23 cellular contexts compared by ENCODE assay signal in genomic region chr7:1246170-1246870, GRCh38. TPM values are rescaled to one million over a fixed set of nuclear protein-coding genes. Genes with fewer than 3 reads are reported as not detected.
DNase-seq lines count a peak whose midpoint lies in the region; ATAC-seq and TF ChIP-seq lines count a peak whose summit lies in the region.
"Had no signal": no experiment of that assay in that cellular context is flagged by ENCODE, and none has a peak within 500 bp of the region (broad histone marks: within the 10 kb centered on the region; RNA-seq: fewer than 3 reads in every experiment).

No MANE protein-coding gene starts in this region.

- H3K36me3 ChIP-seq in neural progenitor cell: no peaks in the 10 kb centered on the region
- H3K36me3 ChIP-seq: lower lobe of right lung, vagina had no signal

- no peak for TF ChIP-seq CTCF in neural progenitor cell (IDR thresholded peaks at IDR 0.05)

- H3K4me1 ChIP-seq in neural progenitor cell: peaks cover 29% of the 10 kb centered on the region

- H3K79me2 ChIP-seq in neural progenitor cell (ENCODE audit: low read depth): no peaks in the 10 kb centered on the region

- no peak overlapping the region for H3K4me3 ChIP-seq in neural progenitor cell
- H3K4me3 ChIP-seq: lower lobe of right lung had no signal

- ATAC-seq in activated T-cell treated with anti-CD3 and anti-CD28 coated beads, Interleukin-2, amount 50 U/mL, for 72 hours (replicated peaks in 1 of 2): no peak
- no peak for ATAC-seq in activated T-cell treated with anti-CD3 and anti-CD28 coated beads, Interleukin-2, amount 50 U/mL, for 4 hours
- no peak for ATAC-seq in effector memory CD8-positive, alpha-beta T cell (replicated peaks)
- no peak for ATAC-seq in HG03565 (IDR thresholded peaks at IDR 0.05; ENCODE audit: unreplicated experiment)

- H2AFZ ChIP-seq in neural progenitor cell (replicated peaks): no peak overlapping the region

- peaks cover 1 to 2% of the 10 kb centered on the region in 2 donors for H3K36me3 Mint-ChIP-seq in activated T-cell treated with anti-CD3 and anti-CD28 coated beads, Interleukin-2, amount 50 U/mL, for 72 hours (ENCODE audit: insufficient read depth in 2 of 2)
- H3K36me3 Mint-ChIP-seq in activated T-cell treated with anti-CD3 and anti-CD28 coated beads, Interleukin-2, amount 50 U/mL, for 4 hours (ENCODE audit: insufficient read depth): no peaks in the 10 kb centered on the region
- peaks cover 16% of the 10 kb centered on the region for H3K36me3 Mint-ChIP-seq in effector memory CD8-positive, alpha-beta T cell (ENCODE audit: insufficient read depth)
- H3K36me3 Mint-ChIP-seq in neural progenitor cell: no peaks in the 10 kb centered on the region

- H3K27ac Mint-ChIP-seq in activated T-cell treated with anti-CD3 and anti-CD28 coated beads, Interleukin-2, amount 50 U/mL, for 72 hours: peak overlapping the region; percentile 86
- H3K27ac Mint-ChIP-seq in effector memory CD8-positive, alpha-beta T cell: peak overlapping the region in 1 of 2 donors; percentile 54
- H3K27ac Mint-ChIP-seq in neural progenitor cell: no peak overlapping the region
- H3K27ac Mint-ChIP-seq: HFFc6, progenitor cell of endocrine pancreas had no signal

- H3K27ac ChIP-seq in neural progenitor cell: no peak overlapping the region
- H3K27ac ChIP-seq: C4-2B, lower lobe of right lung, vagina had no signal

- H3K9me3 ChIP-seq in neural progenitor cell (ENCODE audit: low read depth): no peaks in the 10 kb centered on the region
- H3K9me3 ChIP-seq: lower lobe of right lung, vagina had no signal

- DNase-seq in activated T-cell treated with anti-CD3 and anti-CD28 coated beads, Interleukin-2, amount 50 U/mL, for 72 hours: no peak
- DNase-seq in activated T-cell treated with anti-CD3 and anti-CD28 coated beads, Interleukin-2, amount 50 U/mL, for 4 hours: no peak
- DNase-seq in NCI-H69 (lab: John Stamatoyannopoulos, UW) (peak; percentile 18), neural progenitor cell (ENCODE audit: low spot score) (peak; percentile 51), iPS-NIHi7 (ENCODE audit: extremely low spot score) (no peak), SKM-1 treated with dmso at 0.1 percent for 144 hours (lab: John Stamatoyannopoulos, UW; ENCODE audit: unreplicated experiment) (no peak)
- DNase-seq in effector memory CD8-positive, alpha-beta T cell: no peak
- DNase-seq: ACHN; activated CD4-positive, CD25-positive, alpha-beta regulatory T cell; head of caudate nucleus; HFFc6; lower lobe of right lung; MM.1S; NCI-H1436 treated with DMSO at 0.1 percent for 48 hours; NCI-H2171; NCI-H526 treated with DMSO at 0.1 percent for 48 hours; small intestine; stimulated activated CD4-positive, alpha-beta T cell treated with anti-CD3 and anti-CD28 coated beads, Interleukin-4, amount 100 ng/mL, for 24 hours had no signal

- no peak overlapping the region for H3K4me2 ChIP-seq in neural progenitor cell

- H3K4me3 Mint-ChIP-seq in activated T-cell treated with anti-CD3 and anti-CD28 coated beads, Interleukin-2, amount 50 U/mL, for 72 hours: no peak overlapping the region
- no peak overlapping the region for H3K4me3 Mint-ChIP-seq in activated T-cell treated with anti-CD3 and anti-CD28 coated beads, Interleukin-2, amount 50 U/mL, for 4 hours
- peak overlapping the region; percentile 20 to 46 for H3K4me3 Mint-ChIP-seq in effector memory CD8-positive, alpha-beta T cell
- H3K4me3 Mint-ChIP-seq in neural progenitor cell: no peak overlapping the region
- H3K4me3 Mint-ChIP-seq: HFFc6 had no signal

- H3K27me3 Mint-ChIP-seq in activated T-cell treated with anti-CD3 and anti-CD28 coated beads, Interleukin-2, amount 50 U/mL, for 72 hours (ENCODE audit: low read depth): peaks cover 61% of the 10 kb centered on the region
- peaks cover 64% of the 10 kb centered on the region for H3K27me3 Mint-ChIP-seq in activated T-cell treated with anti-CD3 and anti-CD28 coated beads, Interleukin-2, amount 50 U/mL, for 4 hours (ENCODE audit: low read depth)
- peaks cover 62 to 83% of the 10 kb centered on the region in 2 donors for H3K27me3 Mint-ChIP-seq in effector memory CD8-positive, alpha-beta T cell
- peaks cover 72% of the 10 kb centered on the region for H3K27me3 Mint-ChIP-seq in neural progenitor cell (ENCODE audit: insufficient read depth, low read depth)

- no peak overlapping the region for H3K9ac ChIP-seq in neural progenitor cell

- peaks cover 81% of the 10 kb centered on the region for H4K20me1 ChIP-seq in neural progenitor cell (ENCODE audit: low read depth)

- peaks cover 100% of the 10 kb centered on the region for H3K27me3 ChIP-seq in neural progenitor cell

- H3K9me3 Mint-ChIP-seq in activated T-cell treated with anti-CD3 and anti-CD28 coated beads, Interleukin-2, amount 50 U/mL, for 72 hours: no peaks in the 10 kb centered on the region
- H3K9me3 Mint-ChIP-seq in activated T-cell treated with anti-CD3 and anti-CD28 coated beads, Interleukin-2, amount 50 U/mL, for 4 hours: no peaks in the 10 kb centered on the region
- H3K9me3 Mint-ChIP-seq in effector memory CD8-positive, alpha-beta T cell: no peaks in the 10 kb centered on the region
- no peaks in the 10 kb centered on the region for H3K9me3 Mint-ChIP-seq in neural progenitor cell
- H3K9me3 Mint-ChIP-seq: HFFc6 had no signal

- peaks cover 38% of the 10 kb centered on the region for H3F3A ChIP-seq in neural progenitor cell (ENCODE audit: low read depth)

- H3K4me1 Mint-ChIP-seq in activated T-cell treated with anti-CD3 and anti-CD28 coated beads, Interleukin-2, amount 50 U/mL, for 72 hours (ENCODE audit: low read depth): peaks cover 13% of the 10 kb centered on the region
- peaks cover 7% of the 10 kb centered on the region for H3K4me1 Mint-ChIP-seq in activated T-cell treated with anti-CD3 and anti-CD28 coated beads, Interleukin-2, amount 50 U/mL, for 4 hours (ENCODE audit: low read depth)
- H3K4me1 Mint-ChIP-seq in effector memory CD8-positive, alpha-beta T cell (ENCODE audit: low read depth in 2 of 2): peaks cover 9 to 10% of the 10 kb centered on the region in 2 donors
- H3K4me1 Mint-ChIP-seq in neural progenitor cell: peaks cover 17% of the 10 kb centered on the region

RNA-seq across cellular contexts. Expression of gene UNCX, which starts 13.6 kb away (rescaled TPM):
- not detected for total RNA-seq in activated T-cell treated with anti-CD3 and anti-CD28 coated beads, Interleukin-2, amount 50 U/mL, for 72 hours
- total RNA-seq in activated T-cell treated with anti-CD3 and anti-CD28 coated beads, Interleukin-2, amount 50 U/mL, for 4 hours: not detected
- not detected in 2 replicates for total RNA-seq in neural progenitor cell (ENCODE audit: low replicate concordance)
- total RNA-seq: HFFc6, lower lobe of right lung, progenitor cell of endocrine pancreas, subcutaneous adipose tissue, vagina had no signal

Comparison
In these comparisons a context has a peak if more than half of its experiments do, and no peak if none do; other contexts are left out.
1. DNase-seq: peak in NCI-H69 (single experiment) and neural progenitor cell (single experiment); none in activated T-cell treated with anti-CD3 and anti-CD28 coated beads, Interleukin-2, amount 50 U/mL, for 72 hours (0 of 2), activated T-cell treated with anti-CD3 and anti-CD28 coated beads, Interleukin-2, amount 50 U/mL, for 4 hours (single experiment), effector memory CD8-positive, alpha-beta T cell (0 of 3), iPS-NIHi7 (single experiment) and SKM-1 treated with dmso at 0.1 percent for 144 hours (single experiment).
2. H3K4me3 Mint-ChIP-seq: peak in effector memory CD8-positive, alpha-beta T cell (2 of 2); none in activated T-cell treated with anti-CD3 and anti-CD28 coated beads, Interleukin-2, amount 50 U/mL, for 72 hours (0 of 2), activated T-cell treated with anti-CD3 and anti-CD28 coated beads, Interleukin-2, amount 50 U/mL, for 4 hours (single experiment) and neural progenitor cell (single experiment).